Comparison of ENCODE assay signal across 1 cellular context in the genomic region with DNA sequence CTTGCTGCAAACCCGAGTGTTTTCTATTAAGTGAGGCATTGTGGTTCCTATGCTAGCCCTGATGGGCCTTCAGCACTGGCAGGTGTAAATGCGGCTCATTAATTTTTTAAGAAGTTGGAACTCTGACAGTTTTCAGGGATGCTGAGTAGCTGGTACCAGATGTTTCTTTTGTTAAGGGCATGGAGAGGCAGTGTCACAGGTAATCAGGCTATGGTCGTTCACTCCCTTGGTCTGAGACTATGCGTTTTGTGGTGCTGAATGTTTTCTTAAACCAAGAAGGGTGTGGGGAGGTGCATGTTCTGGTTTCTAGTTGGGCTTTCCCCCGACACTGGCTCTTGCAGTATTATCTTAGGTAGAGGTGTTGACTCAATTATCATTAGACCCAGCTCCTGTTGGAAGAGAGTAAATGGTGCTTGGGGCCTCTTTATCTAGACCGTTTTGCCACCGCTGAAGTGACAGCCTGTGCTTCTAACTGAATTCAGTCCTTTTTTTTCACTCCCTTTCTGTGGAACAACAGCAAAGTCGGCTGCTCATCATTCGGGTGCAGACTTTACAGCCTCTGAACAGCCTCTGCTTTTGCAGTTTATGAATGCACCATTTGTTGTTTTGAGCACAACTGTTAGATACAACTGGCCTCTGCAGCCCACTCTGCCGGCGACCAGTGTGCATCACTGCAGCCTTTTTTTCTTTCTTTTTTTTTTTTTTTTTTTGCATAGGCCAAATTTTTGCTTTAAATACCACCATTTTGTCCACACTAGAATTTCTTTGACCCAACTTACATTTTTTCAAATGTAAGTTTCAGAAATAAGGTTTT.
TF ChIP-seq lines count a peak whose summit lies in the region.

No MANE protein-coding gene starts in this region.

TF ChIP-seq in K562, 482 proteins besides CTCF, POLR2A, EP300 and RAD21 (continued from another document and continues in another):
- TF ChIP-seq, protein P1, sequence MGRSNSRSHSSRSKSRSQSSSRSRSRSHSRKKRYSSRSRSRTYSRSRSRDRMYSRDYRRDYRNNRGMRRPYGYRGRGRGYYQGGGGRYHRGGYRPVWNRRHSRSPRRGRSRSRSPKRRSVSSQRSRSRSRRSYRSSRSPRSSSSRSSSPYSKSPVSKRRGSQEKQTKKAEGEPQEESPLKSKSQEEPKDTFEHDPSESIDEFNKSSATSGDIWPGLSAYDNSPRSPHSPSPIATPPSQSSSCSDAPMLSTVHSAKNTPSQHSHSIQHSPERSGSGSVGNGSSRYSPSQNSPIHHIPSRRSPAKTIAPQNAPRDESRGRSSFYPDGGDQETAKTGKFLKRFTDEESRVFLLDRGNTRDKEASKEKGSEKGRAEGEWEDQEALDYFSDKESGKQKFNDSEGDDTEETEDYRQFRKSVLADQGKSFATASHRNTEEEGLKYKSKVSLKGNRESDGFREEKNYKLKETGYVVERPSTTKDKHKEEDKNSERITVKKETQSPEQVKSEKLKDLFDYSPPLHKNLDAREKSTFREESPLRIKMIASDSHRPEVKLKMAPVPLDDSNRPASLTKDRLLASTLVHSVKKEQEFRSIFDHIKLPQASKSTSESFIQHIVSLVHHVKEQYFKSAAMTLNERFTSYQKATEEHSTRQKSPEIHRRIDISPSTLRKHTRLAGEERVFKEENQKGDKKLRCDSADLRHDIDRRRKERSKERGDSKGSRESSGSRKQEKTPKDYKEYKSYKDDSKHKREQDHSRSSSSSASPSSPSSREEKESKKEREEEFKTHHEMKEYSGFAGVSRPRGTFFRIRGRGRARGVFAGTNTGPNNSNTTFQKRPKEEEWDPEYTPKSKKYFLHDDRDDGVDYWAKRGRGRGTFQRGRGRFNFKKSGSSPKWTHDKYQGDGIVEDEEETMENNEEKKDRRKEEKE (IDR thresholded peaks at IDR 0.05; ENCODE audit: borderline replicate concordance in 1 of 2, control insufficient read depth in 1 of 2, low read depth in 2 of 2, low read length in 1 of 2): peak in 1 of 2 experiments; percentile 53; a peak in 1 of 4 replicates
- TF ChIP-seq ZNF444 (CRISPR knock-in tag; IDR thresholded peaks at IDR 0.05): no peak
- TF ChIP-seq ESRRA (IDR thresholded peaks at IDR 0.05; ENCODE audit: borderline replicate concordance, low read depth): no peak
- no peak for TF ChIP-seq CREBBP (IDR thresholded peaks at IDR 0.05; ENCODE audit: low read depth, low read length)
- no peak; the same call in none of the 2 replicates for TF ChIP-seq CXXC5 (CRISPR knock-in tag; IDR thresholded peaks at IDR 0.05)
- no peak for TF ChIP-seq CBX5 (IDR thresholded peaks at IDR 0.05; ENCODE audit: borderline replicate concordance, low read depth)
- TF ChIP-seq, protein P2, sequence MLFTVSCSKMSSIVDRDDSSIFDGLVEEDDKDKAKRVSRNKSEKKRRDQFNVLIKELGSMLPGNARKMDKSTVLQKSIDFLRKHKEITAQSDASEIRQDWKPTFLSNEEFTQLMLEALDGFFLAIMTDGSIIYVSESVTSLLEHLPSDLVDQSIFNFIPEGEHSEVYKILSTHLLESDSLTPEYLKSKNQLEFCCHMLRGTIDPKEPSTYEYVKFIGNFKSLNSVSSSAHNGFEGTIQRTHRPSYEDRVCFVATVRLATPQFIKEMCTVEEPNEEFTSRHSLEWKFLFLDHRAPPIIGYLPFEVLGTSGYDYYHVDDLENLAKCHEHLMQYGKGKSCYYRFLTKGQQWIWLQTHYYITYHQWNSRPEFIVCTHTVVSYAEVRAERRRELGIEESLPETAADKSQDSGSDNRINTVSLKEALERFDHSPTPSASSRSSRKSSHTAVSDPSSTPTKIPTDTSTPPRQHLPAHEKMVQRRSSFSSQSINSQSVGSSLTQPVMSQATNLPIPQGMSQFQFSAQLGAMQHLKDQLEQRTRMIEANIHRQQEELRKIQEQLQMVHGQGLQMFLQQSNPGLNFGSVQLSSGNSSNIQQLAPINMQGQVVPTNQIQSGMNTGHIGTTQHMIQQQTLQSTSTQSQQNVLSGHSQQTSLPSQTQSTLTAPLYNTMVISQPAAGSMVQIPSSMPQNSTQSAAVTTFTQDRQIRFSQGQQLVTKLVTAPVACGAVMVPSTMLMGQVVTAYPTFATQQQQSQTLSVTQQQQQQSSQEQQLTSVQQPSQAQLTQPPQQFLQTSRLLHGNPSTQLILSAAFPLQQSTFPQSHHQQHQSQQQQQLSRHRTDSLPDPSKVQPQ (CRISPR knock-in tag; IDR thresholded peaks at IDR 0.05; ENCODE audit: borderline replicate concordance): no peak
- no peak for TF ChIP-seq POLR2B (IDR thresholded peaks at IDR 0.05; ENCODE audit: low read depth, partially characterized antibody)
- TF ChIP-seq ZNF174 (CRISPR knock-in tag; IDR thresholded peaks at IDR 0.05): no peak
- TF ChIP-seq, protein P3, sequence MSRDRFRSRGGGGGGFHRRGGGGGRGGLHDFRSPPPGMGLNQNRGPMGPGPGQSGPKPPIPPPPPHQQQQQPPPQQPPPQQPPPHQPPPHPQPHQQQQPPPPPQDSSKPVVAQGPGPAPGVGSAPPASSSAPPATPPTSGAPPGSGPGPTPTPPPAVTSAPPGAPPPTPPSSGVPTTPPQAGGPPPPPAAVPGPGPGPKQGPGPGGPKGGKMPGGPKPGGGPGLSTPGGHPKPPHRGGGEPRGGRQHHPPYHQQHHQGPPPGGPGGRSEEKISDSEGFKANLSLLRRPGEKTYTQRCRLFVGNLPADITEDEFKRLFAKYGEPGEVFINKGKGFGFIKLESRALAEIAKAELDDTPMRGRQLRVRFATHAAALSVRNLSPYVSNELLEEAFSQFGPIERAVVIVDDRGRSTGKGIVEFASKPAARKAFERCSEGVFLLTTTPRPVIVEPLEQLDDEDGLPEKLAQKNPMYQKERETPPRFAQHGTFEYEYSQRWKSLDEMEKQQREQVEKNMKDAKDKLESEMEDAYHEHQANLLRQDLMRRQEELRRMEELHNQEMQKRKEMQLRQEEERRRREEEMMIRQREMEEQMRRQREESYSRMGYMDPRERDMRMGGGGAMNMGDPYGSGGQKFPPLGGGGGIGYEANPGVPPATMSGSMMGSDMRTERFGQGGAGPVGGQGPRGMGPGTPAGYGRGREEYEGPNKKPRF (IDR thresholded peaks at IDR 0.05; ENCODE audit: low read depth, low read length): no peak
- TF ChIP-seq ZFP1 (CRISPR knock-in tag; IDR thresholded peaks at IDR 0.05): no peak
- no peak for TF ChIP-seq U2AF2 (optimal IDR thresholded peaks at IDR 0.05; ENCODE audit: low read depth, low read length)
- no peak for TF ChIP-seq ZNF354B (CRISPR knock-in tag; IDR thresholded peaks at IDR 0.05)
- TF ChIP-seq BRD4 (IDR thresholded peaks at IDR 0.05): no peak
- TF ChIP-seq, protein P4, sequence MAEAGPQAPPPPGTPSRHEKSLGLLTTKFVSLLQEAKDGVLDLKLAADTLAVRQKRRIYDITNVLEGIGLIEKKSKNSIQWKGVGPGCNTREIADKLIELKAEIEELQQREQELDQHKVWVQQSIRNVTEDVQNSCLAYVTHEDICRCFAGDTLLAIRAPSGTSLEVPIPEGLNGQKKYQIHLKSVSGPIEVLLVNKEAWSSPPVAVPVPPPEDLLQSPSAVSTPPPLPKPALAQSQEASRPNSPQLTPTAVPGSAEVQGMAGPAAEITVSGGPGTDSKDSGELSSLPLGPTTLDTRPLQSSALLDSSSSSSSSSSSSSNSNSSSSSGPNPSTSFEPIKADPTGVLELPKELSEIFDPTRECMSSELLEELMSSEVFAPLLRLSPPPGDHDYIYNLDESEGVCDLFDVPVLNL (CRISPR knock-in tag; IDR thresholded peaks at IDR 0.05; ENCODE audit: low read depth): no peak
- TF ChIP-seq CCAR2 (IDR thresholded peaks at IDR 0.05; ENCODE audit: low read depth, low read length): no peak
- TF ChIP-seq, protein P5, sequence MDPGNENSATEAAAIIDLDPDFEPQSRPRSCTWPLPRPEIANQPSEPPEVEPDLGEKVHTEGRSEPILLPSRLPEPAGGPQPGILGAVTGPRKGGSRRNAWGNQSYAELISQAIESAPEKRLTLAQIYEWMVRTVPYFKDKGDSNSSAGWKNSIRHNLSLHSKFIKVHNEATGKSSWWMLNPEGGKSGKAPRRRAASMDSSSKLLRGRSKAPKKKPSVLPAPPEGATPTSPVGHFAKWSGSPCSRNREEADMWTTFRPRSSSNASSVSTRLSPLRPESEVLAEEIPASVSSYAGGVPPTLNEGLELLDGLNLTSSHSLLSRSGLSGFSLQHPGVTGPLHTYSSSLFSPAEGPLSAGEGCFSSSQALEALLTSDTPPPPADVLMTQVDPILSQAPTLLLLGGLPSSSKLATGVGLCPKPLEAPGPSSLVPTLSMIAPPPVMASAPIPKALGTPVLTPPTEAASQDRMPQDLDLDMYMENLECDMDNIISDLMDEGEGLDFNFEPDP (CRISPR knock-in tag; IDR thresholded peaks at IDR 0.05): no peak
- TF ChIP-seq, protein P6, sequence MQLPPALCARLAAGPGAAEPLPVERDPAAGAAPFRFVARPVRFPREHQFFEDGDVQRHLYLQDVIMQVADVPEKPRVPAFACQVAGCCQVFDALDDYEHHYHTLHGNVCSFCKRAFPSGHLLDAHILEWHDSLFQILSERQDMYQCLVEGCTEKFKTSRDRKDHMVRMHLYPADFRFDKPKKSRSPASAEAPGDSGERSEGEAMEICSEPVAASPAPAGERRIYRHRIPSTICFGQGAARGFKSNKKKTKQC (CRISPR knock-in tag; IDR thresholded peaks at IDR 0.05): no peak
- no peak for TF ChIP-seq ZNF431 (CRISPR knock-in tag; IDR thresholded peaks at IDR 0.05)
- TF ChIP-seq ZNF12 (CRISPR knock-in tag; IDR thresholded peaks at IDR 0.05): no peak
- TF ChIP-seq MBD2 (IDR thresholded peaks at IDR 0.05; ENCODE audit: borderline replicate concordance, low read depth): no peak
- TF ChIP-seq GTF2F1 (IDR thresholded peaks at IDR 0.05; ENCODE audit: low read depth, low read length): peak; percentile 39; the same call in 1 of the 2 replicates
- TF ChIP-seq ADNP (tag; IDR thresholded peaks at IDR 0.05): 0 out of 2 replicates have a peak, but pooled peaks have one; percentile 45
- TF ChIP-seq, protein P7, sequence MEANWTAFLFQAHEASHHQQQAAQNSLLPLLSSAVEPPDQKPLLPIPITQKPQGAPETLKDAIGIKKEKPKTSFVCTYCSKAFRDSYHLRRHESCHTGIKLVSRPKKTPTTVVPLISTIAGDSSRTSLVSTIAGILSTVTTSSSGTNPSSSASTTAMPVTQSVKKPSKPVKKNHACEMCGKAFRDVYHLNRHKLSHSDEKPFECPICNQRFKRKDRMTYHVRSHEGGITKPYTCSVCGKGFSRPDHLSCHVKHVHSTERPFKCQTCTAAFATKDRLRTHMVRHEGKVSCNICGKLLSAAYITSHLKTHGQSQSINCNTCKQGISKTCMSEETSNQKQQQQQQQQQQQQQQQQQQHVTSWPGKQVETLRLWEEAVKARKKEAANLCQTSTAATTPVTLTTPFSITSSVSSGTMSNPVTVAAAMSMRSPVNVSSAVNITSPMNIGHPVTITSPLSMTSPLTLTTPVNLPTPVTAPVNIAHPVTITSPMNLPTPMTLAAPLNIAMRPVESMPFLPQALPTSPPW (CRISPR knock-in tag; IDR thresholded peaks at IDR 0.05): peak; percentile 4; the same call in 1 of the 2 replicates
- TF ChIP-seq ZFP36 (IDR thresholded peaks at IDR 0.05; ENCODE audit: low read depth, low read length, partially characterized antibody): no peak
- TF ChIP-seq POLR2G (IDR thresholded peaks at IDR 0.05; ENCODE audit: low read depth, low read length): no peak
- peak; percentile 60; the same call in 1 of the 2 replicates for TF ChIP-seq EHMT2 (IDR thresholded peaks at IDR 0.05)
- TF ChIP-seq, protein P8, sequence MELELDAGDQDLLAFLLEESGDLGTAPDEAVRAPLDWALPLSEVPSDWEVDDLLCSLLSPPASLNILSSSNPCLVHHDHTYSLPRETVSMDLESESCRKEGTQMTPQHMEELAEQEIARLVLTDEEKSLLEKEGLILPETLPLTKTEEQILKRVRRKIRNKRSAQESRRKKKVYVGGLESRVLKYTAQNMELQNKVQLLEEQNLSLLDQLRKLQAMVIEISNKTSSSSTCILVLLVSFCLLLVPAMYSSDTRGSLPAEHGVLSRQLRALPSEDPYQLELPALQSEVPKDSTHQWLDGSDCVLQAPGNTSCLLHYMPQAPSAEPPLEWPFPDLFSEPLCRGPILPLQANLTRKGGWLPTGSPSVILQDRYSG (tag; conservative IDR thresholded peaks at IDR 0.05; ENCODE audit: low read depth): no peak
- TF ChIP-seq ZNF175 (CRISPR knock-in tag; IDR thresholded peaks at IDR 0.05; ENCODE audit: low read depth): no peak
- 0 out of 2 replicates have a peak, but pooled peaks have one; percentile 28 for TF ChIP-seq JUND (IDR thresholded peaks at IDR 0.05; ENCODE audit: borderline replicate concordance, low read depth, low read length)
- TF ChIP-seq JUND (tag; IDR thresholded peaks at IDR 0.05; ENCODE audit: borderline replicate concordance, low read depth, low read length): no peak; the same call in 2 of the 3 replicates
- no peak for TF ChIP-seq NBN (IDR thresholded peaks at IDR 0.05; ENCODE audit: low read depth)
- TF ChIP-seq CBX1 (IDR thresholded peaks at IDR 0.05; ENCODE audit: low read depth): no peak
- TF ChIP-seq, protein P9, sequence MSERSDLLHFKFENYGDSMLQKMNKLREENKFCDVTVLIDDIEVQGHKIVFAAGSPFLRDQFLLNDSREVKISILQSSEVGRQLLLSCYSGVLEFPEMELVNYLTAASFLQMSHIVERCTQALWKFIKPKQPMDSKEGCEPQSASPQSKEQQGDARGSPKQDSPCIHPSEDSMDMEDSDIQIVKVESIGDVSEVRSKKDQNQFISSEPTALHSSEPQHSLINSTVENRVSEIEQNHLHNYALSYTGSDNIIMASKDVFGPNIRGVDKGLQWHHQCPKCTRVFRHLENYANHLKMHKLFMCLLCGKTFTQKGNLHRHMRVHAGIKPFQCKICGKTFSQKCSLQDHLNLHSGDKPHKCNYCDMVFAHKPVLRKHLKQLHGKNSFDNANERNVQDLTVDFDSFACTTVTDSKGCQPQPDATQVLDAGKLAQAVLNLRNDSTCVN (CRISPR knock-in tag; IDR thresholded peaks at IDR 0.05): no peak
- TF ChIP-seq CC2D1A (IDR thresholded peaks at IDR 0.05): peak; percentile 50
- TF ChIP-seq, protein P10, sequence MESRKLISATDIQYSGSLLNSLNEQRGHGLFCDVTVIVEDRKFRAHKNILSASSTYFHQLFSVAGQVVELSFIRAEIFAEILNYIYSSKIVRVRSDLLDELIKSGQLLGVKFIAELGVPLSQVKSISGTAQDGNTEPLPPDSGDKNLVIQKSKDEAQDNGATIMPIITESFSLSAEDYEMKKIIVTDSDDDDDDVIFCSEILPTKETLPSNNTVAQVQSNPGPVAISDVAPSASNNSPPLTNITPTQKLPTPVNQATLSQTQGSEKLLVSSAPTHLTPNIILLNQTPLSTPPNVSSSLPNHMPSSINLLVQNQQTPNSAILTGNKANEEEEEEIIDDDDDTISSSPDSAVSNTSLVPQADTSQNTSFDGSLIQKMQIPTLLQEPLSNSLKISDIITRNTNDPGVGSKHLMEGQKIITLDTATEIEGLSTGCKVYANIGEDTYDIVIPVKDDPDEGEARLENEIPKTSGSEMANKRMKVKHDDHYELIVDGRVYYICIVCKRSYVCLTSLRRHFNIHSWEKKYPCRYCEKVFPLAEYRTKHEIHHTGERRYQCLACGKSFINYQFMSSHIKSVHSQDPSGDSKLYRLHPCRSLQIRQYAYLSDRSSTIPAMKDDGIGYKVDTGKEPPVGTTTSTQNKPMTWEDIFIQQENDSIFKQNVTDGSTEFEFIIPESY (CRISPR knock-in tag; IDR thresholded peaks at IDR 0.05): no peak
- TF ChIP-seq, protein P11, sequence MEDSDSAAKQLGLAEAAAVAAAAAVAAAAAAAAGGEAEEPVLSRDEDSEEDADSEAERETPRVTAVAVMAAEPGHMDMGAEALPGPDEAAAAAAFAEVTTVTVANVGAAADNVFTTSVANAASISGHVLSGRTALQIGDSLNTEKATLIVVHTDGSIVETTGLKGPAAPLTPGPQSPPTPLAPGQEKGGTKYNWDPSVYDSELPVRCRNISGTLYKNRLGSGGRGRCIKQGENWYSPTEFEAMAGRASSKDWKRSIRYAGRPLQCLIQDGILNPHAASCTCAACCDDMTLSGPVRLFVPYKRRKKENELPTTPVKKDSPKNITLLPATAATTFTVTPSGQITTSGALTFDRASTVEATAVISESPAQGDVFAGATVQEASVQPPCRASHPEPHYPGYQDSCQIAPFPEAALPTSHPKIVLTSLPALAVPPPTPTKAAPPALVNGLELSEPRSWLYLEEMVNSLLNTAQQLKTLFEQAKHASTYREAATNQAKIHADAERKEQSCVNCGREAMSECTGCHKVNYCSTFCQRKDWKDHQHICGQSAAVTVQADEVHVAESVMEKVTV (CRISPR knock-in tag; IDR thresholded peaks at IDR 0.05): no peak; the same call in 1 of the 2 replicates
- no peak for TF ChIP-seq NCOA1 (IDR thresholded peaks at IDR 0.05; ENCODE audit: low read depth)
